In the genomic region with DNA sequence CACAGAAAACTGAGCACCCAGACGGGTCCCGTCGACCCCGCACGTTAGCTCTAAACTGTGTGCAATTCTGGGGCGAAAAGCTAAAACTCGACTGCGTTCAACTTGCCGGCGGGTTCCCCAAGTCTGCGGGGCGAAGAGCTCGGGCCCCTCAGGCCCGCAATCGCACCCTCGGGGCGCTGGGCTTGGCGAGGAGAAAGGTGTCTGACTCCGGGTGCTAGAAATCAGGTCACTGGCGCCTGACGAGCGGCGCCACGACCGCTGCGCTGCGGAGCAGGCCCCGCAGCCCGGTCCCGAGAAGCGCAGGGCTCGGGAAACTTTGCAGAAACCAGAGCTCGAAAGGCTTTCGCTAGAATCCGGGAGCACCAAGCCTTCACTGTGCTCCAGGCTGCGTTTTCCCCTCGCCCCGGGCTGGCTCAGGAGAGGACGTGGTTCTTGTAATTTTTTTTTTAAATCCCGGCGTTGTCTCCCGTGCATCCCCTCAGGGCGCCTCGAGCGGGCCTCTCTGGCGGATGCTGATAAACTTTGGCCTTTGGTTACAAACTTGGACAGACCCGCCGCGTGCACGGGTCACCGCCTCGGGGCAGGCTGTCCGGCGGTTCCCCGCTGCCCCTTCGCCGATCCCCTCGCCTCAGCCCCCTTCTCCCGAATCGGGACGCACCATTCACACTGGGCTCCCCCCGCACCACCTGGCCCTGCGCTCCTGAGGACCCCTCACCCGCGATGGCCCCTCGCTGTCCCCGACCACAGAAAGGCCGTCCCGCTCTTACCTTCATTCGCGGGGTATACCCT, we compare ENCODE assay signal across 8 cellular contexts. TPM values are rescaled to one million over a fixed set of nuclear protein-coding genes. Genes with fewer than 3 reads are reported as not detected.
A peak's percentile ranks its signal among the peaks of the same experiment; 100 is the strongest.
DNase-seq lines count a peak whose midpoint lies in the region; ATAC-seq, FAIRE-seq and TF ChIP-seq lines count a peak whose summit lies in the region.

No MANE protein-coding gene starts in this region.

- H3K4me1 Mint-ChIP-seq in HFFc6 (ENCODE audit: low read depth), result peaks cover 52% of the 10 kb centered on the region

- H2AFZ ChIP-seq in parathyroid adenoma, result peak overlapping the region; percentile 99

- H3K4me3 Mint-ChIP-seq in HFFc6, result peak overlapping the region; percentile 93

- H3K27me3 Mint-ChIP-seq in HFFc6 (ENCODE audit: insufficient read depth), result peaks cover 4% of the 10 kb centered on the region; the same call in 1 of the 2 replicates

- H3K4me1 ChIP-seq in parathyroid adenoma, result peaks cover 3% of the 10 kb centered on the region

- H3K4me3 ChIP-seq in parathyroid adenoma (ENCODE audit: low read depth, low read length), result peak overlapping the region; percentile 80

- intact Hi-C loops in cardiac septum (cut with DNase I), result loop anchor here (2.0 to 10.0 kb wide), 10 partner anchors 44 to 1835 kb away; no protein-coding TSS in a partner anchor

- H3K27me3 ChIP-seq in parathyroid adenoma (ENCODE audit: control insufficient read depth, insufficient read depth, low read length), result no peaks in the 10 kb centered on the region

- H3K9me3 ChIP-seq in parathyroid adenoma (ENCODE audit: control insufficient read depth, low read length), result no peaks in the 10 kb centered on the region

- H3K27ac Mint-ChIP-seq in HFFc6, result peak overlapping the region; percentile 88
- H3K27ac Mint-ChIP-seq in activated naive CD4-positive, alpha-beta T cell treated with anti-CD3 and anti-CD28 coated beads, Interleukin-2, amount 50 U/mL, for 72 hours, result peak overlapping the region in 1 of 2 donors; percentile 68

- peak; percentile 9 for ATAC-seq in GM18511 (IDR thresholded peaks at IDR 0.05; ENCODE audit: unreplicated experiment)
- ATAC-seq in activated naive CD4-positive, alpha-beta T cell treated with anti-CD3 and anti-CD28 coated beads, Interleukin-2, amount 50 U/mL, for 72 hours, result peak; percentile 5 to 9

- H3K9me3 Mint-ChIP-seq in HFFc6, result no peaks in the 10 kb centered on the region
- no peaks in the 10 kb centered on the region for H3K9me3 Mint-ChIP-seq in activated naive CD4-positive, alpha-beta T cell treated with anti-CD3 and anti-CD28 coated beads, Interleukin-2, amount 50 U/mL, for 72 hours

- H3K9ac ChIP-seq in parathyroid adenoma, result no peak overlapping the region

- FAIRE-seq in RCC 7860 (lab: Jason Lieb, UNC), result no peak

- H3K4me2 ChIP-seq in parathyroid adenoma (ENCODE audit: low read length), result peak overlapping the region; percentile 90

- no peaks in the 10 kb centered on the region for H3K36me3 ChIP-seq in parathyroid adenoma (ENCODE audit: control insufficient read depth, insufficient read depth, low read length)

- no peak for TF ChIP-seq CTCF in HFFc6 (IDR thresholded peaks at IDR 0.05)
- no peak for TF ChIP-seq CTCF in parathyroid adenoma (IDR thresholded peaks at IDR 0.05)

- H3K79me2 ChIP-seq in parathyroid adenoma, result no peaks in the 10 kb centered on the region

- peaks cover 30% of the 10 kb centered on the region for H3K36me3 Mint-ChIP-seq in HFFc6 (ENCODE audit: low read depth)
- H3K36me3 Mint-ChIP-seq in activated naive CD4-positive, alpha-beta T cell treated with anti-CD3 and anti-CD28 coated beads, Interleukin-2, amount 50 U/mL, for 72 hours, result peaks cover 0 to 24% of the 10 kb centered on the region in 2 donors

- peak; percentile 4 for DNase-seq in HFFc6
- peak; percentile 59 for DNase-seq in NCI-H526 treated with DMSO at 0.1 percent for 48 hours (lab: John Stamatoyannopoulos, UW)
- peak in 1 of 2 donors; percentile 27 for DNase-seq in activated naive CD4-positive, alpha-beta T cell treated with anti-CD3 and anti-CD28 coated beads, Interleukin-2, amount 50 U/mL, for 72 hours (ENCODE audit: low spot score in 2 of 2)
- peak; percentile 77 for DNase-seq in cardiac septum (ENCODE audit: low spot score)
- DNase-seq in RCC 7860 (ENCODE audit: low spot score), result no peak
- no peak for DNase-seq in DMS153 (lab: John Stamatoyannopoulos, UW)

- no peak overlapping the region for H3K27ac ChIP-seq in parathyroid adenoma

RNA-seq across cellular contexts. Expression of a gene that starts 0.5 kb away (rescaled TPM):
- total RNA-seq in HFFc6 (2021; fragmentation: NEBNext Ultra II Directional; extraction: Animal tissue kit (Norgen Biotek cat#: 25700)), result 10 to 100 TPM; 41.4 to 65.3 (median 51.9) TPM
- total RNA-seq in activated naive CD4-positive, alpha-beta T cell treated with anti-CD3 and anti-CD28 coated beads, Interleukin-2, amount 50 U/mL, for 72 hours, result 1 to 10 TPM in 1 of 2 donors, under 1 TPM in 1; 0.73 to 5.2 TPM
- total RNA-seq in cardiac septum, result 72.6 TPM

Comparison
In these comparisons a context has a peak if more than half of its experiments do, and no peak if none do; other contexts are left out.
1. DNase-seq: peak in HFFc6 (single experiment), NCI-H526 treated with DMSO at 0.1 percent for 48 hours (single experiment) and cardiac septum (single experiment); none in RCC 7860 (single experiment) and DMS153 (single experiment).
2. RNA of a gene that starts 0.5 kb away (total RNA-seq): 72.6 TPM in cardiac septum (single experiment) and 41.4 to 65.3 TPM in HFFc6; 0.73 to 5.2 TPM in activated naive CD4-positive, alpha-beta T cell treated with anti-CD3 and anti-CD28 coated beads, Interleukin-2, amount 50 U/mL, for 72 hours; every median in the first group is over 4 times any median in the second.